Comparison of ENCODE assay signal across 8 cellular contexts in the genomic region with DNA sequence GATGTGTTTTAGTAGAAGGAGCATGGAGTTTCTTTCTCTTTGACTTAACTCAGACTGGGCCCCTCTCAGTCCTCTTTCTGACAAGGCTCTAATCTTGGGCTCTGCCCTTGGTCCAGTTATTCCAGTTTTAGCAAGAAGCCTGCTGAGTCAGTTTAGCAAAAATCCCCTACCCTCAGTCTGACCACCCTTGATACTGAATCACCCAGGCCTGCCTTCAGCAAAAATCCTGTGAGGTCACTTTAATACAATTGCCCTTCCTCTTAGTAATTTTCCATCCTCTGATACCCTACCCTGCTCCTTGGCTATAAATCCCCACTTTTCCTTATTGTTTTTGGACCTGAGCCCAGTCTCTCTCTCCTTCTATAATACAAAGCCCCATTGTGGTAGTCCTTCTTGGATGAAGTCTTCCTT.
DNase-seq lines count a peak whose midpoint lies in the region; TF ChIP-seq lines count a peak whose summit lies in the region.

No MANE protein-coding gene starts in this region.

- TF ChIP-seq CTCF in epithelial cell of proximal tubule (conservative IDR thresholded peaks at IDR 0.05; ENCODE audit: low read depth, low read length) (no peak), prostate gland (IDR thresholded peaks at IDR 0.05) (no peak)

- H3K27ac ChIP-seq in prostate gland = peak overlapping the region in 1 of 2 donors; percentile 13

- no peaks in the 10 kb centered on the region for H3K9me3 ChIP-seq in prostate gland

- no peaks in the 10 kb centered on the region for H3K27me3 ChIP-seq in prostate gland (replicated peaks; ENCODE audit: insufficient read depth)

- TF ChIP-seq POLR2A in prostate gland (IDR thresholded peaks at IDR 0.05) = no peak

- no peak overlapping the region for H3K4me3 ChIP-seq in epithelial cell of proximal tubule (ENCODE audit: low read depth, low read length)
- H3K4me3 ChIP-seq in prostate gland = no peak overlapping the region

- H3K36me3 ChIP-seq in prostate gland = no peaks in the 10 kb centered on the region

- no peaks in the 10 kb centered on the region for H3K4me1 ChIP-seq in prostate gland (replicated peaks)

- intact Hi-C loops in prostate gland (cut with DNase I) = no loop called here

- peak; percentile 43 for DNase-seq in GM04504 (ENCODE audit: low read depth)
- DNase-seq in NCI-H69 (lab: John Stamatoyannopoulos, UW) = peak; percentile 40
- DNase-seq in epithelial cell of proximal tubule (ENCODE audit: low read depth) = peak; percentile 78
- DNase-seq in prostate gland (ENCODE audit: low spot score) = peak; percentile 27
- DNase-seq in stimulated activated CD4-positive, alpha-beta T cell treated with anti-CD3 and anti-CD28 coated beads, Interleukin-4, amount 100 ng/mL, for 24 hours = no peak
- DNase-seq in COLO668 (lab: John Stamatoyannopoulos, UW; ENCODE audit: unreplicated experiment) = no peak
- DNase-seq in NCI-H2171 treated with DMSO at 0.1 percent for 48 hours (lab: John Stamatoyannopoulos, UW) = no peak
- DNase-seq in pons (ENCODE audit: low spot score) = no peak

Comparison
In these comparisons a context has a peak if more than half of its experiments do, and no peak if none do; other contexts are left out.
1. DNase-seq: peak in GM04504 (single experiment), NCI-H69 (single experiment), epithelial cell of proximal tubule (single experiment) and prostate gland (single experiment); none in stimulated activated CD4-positive, alpha-beta T cell treated with anti-CD3 and anti-CD28 coated beads, Interleukin-4, amount 100 ng/mL, for 24 hours (single experiment), COLO668 (single experiment), NCI-H2171 treated with DMSO at 0.1 percent for 48 hours (single experiment) and pons (single experiment).